Comparison of ENCODE assay signal across 8 cellular contexts in genomic region chr9:122095010-122095767, GRCh38. TPM values are rescaled to one million over a fixed set of nuclear protein-coding genes. Genes with fewer than 3 reads are reported as not detected.
DNase-seq lines count a peak whose midpoint lies in the region; ATAC-seq and TF ChIP-seq lines count a peak whose summit lies in the region.

No MANE protein-coding gene starts in this region.

- no peak for ATAC-seq in CD8-positive, alpha-beta T cell
- ATAC-seq in left cardiac atrium (no peak), HG03521 (IDR thresholded peaks at IDR 0.05; ENCODE audit: unreplicated experiment) (no peak), HG02840 (IDR thresholded peaks at IDR 0.05; ENCODE audit: low FRiP score, unreplicated experiment) (no peak)

- no peak overlapping the region for H3K27ac Mint-ChIP-seq in CD8-positive, alpha-beta T cell

- H3K9ac ChIP-seq in smooth muscle cell (ENCODE audit: low read depth): no peak overlapping the region

- H3K27ac ChIP-seq in CD8-positive, alpha-beta T cell (ENCODE audit: low read depth, low read length): no peak overlapping the region
- H3K27ac ChIP-seq in smooth muscle cell (ENCODE audit: low read depth): no peak overlapping the region

- H3K4me3 Mint-ChIP-seq in CD8-positive, alpha-beta T cell: peak overlapping the region; percentile 3

- no peaks in the 10 kb centered on the region for H3K36me3 ChIP-seq in CD8-positive, alpha-beta T cell (ENCODE audit: insufficient read depth, low read length)
- H3K36me3 ChIP-seq in smooth muscle cell (ENCODE audit: low read depth): no peaks in the 10 kb centered on the region

- POLR2A ChIA-PET in CD8-positive, alpha-beta T cell (lab: Charles Lee): no interaction called here

- H3K27me3 ChIP-seq in CD8-positive, alpha-beta T cell (ENCODE audit: insufficient read depth, low read length): no peaks in the 10 kb centered on the region
- no peaks in the 10 kb centered on the region for H3K27me3 ChIP-seq in smooth muscle cell (ENCODE audit: low read depth)

- intact Hi-C loops in CD8-positive, alpha-beta T cell (cut with DNase I, micrococcal nuclease): loop anchor here (10.0 kb wide), 2 partner anchors 1170 to 1380 kb away; partner anchors contain the start of genes STRBP (in 2 of the 2) and MEGF9 (in 1 of the 2)
- intact Hi-C loops in left cardiac atrium (cut with DNase I): loop anchor here in 1 of 2 donors (10.0 kb wide), 1 partner anchor 360 kb away; no protein-coding TSS in a partner anchor

- H4K20me1 ChIP-seq in smooth muscle cell (ENCODE audit: low read depth): peaks cover 8% of the 10 kb centered on the region

- H3K36me3 Mint-ChIP-seq in CD8-positive, alpha-beta T cell: peaks cover 6% of the 10 kb centered on the region

- no peak overlapping the region for H2AFZ ChIP-seq in smooth muscle cell (ENCODE audit: low read depth)

- H3K4me1 ChIP-seq in CD8-positive, alpha-beta T cell (ENCODE audit: insufficient read depth, low read length): peaks cover 24% of the 10 kb centered on the region
- peaks cover 6% of the 10 kb centered on the region for H3K4me1 ChIP-seq in smooth muscle cell (ENCODE audit: low read depth)

- peaks cover 43% of the 10 kb centered on the region for H3K4me1 Mint-ChIP-seq in CD8-positive, alpha-beta T cell (ENCODE audit: low read depth)

- 28% methylated on average over 14 of the region's 14 CpGs for WGBS in smooth muscle cell (ENCODE audit: low lambda C conversion rate)

- H3K4me2 ChIP-seq in smooth muscle cell: no peak overlapping the region

- no peaks in the 10 kb centered on the region for H3F3A ChIP-seq in smooth muscle cell (ENCODE audit: low read depth)

- peak; percentile 22 to 60 (median 40) for DNase-seq in CD8-positive, alpha-beta T cell
- DNase-seq in HT-29 (ENCODE audit: low spot score): peak; percentile 60
- DNase-seq in RKO (ENCODE audit: low spot score): peak; percentile 77
- peak; percentile 57 for DNase-seq in activated naive CD4-positive, alpha-beta T cell treated with Interleukin-2 at 50 U/mL for 16 hours
- DNase-seq in left cardiac atrium: peak; percentile 48
- DNase-seq in smooth muscle cell (lab: John Stamatoyannopoulos, UW; ENCODE audit: unreplicated experiment): peak; percentile 7

- H3K27me3 Mint-ChIP-seq in CD8-positive, alpha-beta T cell (ENCODE audit: low read depth): no peaks in the 10 kb centered on the region

- peak; percentile 64 for TF ChIP-seq CTCF in CD8-positive, alpha-beta T cell (IDR thresholded peaks at IDR 0.05)
- TF ChIP-seq CTCF in smooth muscle cell (IDR thresholded peaks at IDR 0.05; ENCODE audit: borderline replicate concordance, insufficient read depth, poor library complexity, severe bottlenecking): peak; percentile 63

- H3K9me3 ChIP-seq in CD8-positive, alpha-beta T cell (ENCODE audit: low read length): no peaks in the 10 kb centered on the region
- no peaks in the 10 kb centered on the region for H3K9me3 ChIP-seq in smooth muscle cell (replicated peaks; ENCODE audit: low read depth)

- H3K9me3 Mint-ChIP-seq in CD8-positive, alpha-beta T cell: no peaks in the 10 kb centered on the region

- peaks cover 13% of the 10 kb centered on the region for H3K79me2 ChIP-seq in smooth muscle cell (ENCODE audit: low read depth)

- no peak overlapping the region for H3K4me3 ChIP-seq in CD8-positive, alpha-beta T cell (ENCODE audit: low read depth, low read length)
- H3K4me3 ChIP-seq in smooth muscle cell: no peak overlapping the region

- CTCF ChIA-PET in CD8-positive, alpha-beta T cell (lab: Charles Lee): interaction anchor here (0.6 to 8.7 kb wide), 12 partner anchors 9 to 716 kb away, joined by 3 to 177 read pairs (median 4); partner anchors contain the start of genes MRRF and RBM18

RNA-seq across cellular contexts. Expression of gene TTLL11, which starts 2.1 kb away (rescaled TPM):
- total RNA-seq in CD8-positive, alpha-beta T cell: under 1 TPM; 0.68 to 1.00 TPM
- 1.3 and 2.5 TPM in 2 replicates for total RNA-seq in HT-29 (2014; rRNA removed; shearing (Covaris generic))
- total RNA-seq in left cardiac atrium (1 to 10 TPM; 4.5 to 6.5 TPM), smooth muscle cell (2.6 and 3.4 TPM in 2 replicates)
- 3.7 and 4.4 TPM in 2 replicates for polyA plus RNA-seq in smooth muscle cell

Comparison
In these comparisons a context has a peak if more than half of its experiments do, and no peak if none do; other contexts are left out.
1. DNase-seq: peak in every context shown above with its lines; median percentile 77 in RKO; 60 in HT-29; 57 in activated naive CD4-positive, alpha-beta T cell treated with Interleukin-2 at 50 U/mL for 16 hours; 48 in left cardiac atrium; 40 in CD8-positive, alpha-beta T cell; 7 in smooth muscle cell.